In genomic region chr9:29432191-29432590, GRCh38 we compare ENCODE assay signal across 23 cellular contexts.
"Had no signal": no experiment of that assay in that cellular context is flagged by ENCODE, and none has a peak within 500 bp of the region (broad histone marks: within the 10 kb centered on the region; RNA-seq: fewer than 3 reads in every experiment).

No MANE protein-coding gene starts in this region.

- H3K27me3 Mint-ChIP-seq: progenitor cell of endocrine pancreas; stimulated activated naive B cell treated with anti-CD40 and anti-IgM and Interleukin-4, amounts not matched to agents 10 μg/mL and 1 μg/mL and 100 μg/mL, for 72 hours; stimulated activated naive CD8-positive, alpha-beta T cell treated with anti-CD3 and anti-CD28 coated beads, Interleukin-15, Interleukin-2, amounts not matched to agents 100 ng/mL and 50 ng/mL, for 24 hours had no signal

- H3K4me1 Mint-ChIP-seq: nephron; stimulated activated effector memory CD8-positive, alpha-beta T cell treated with anti-CD3 and anti-CD28 coated beads, Interleukin-12 subunit alpha, Interleukin-12 subunit beta, amount 100 ng/mL, for 72 hours; stimulated activated naive B cell treated with anti-CD40 and anti-IgM and Interleukin-4, amounts not matched to agents 10 μg/mL and 1 μg/mL and 100 μg/mL, for 72 hours had no signal

- H3K4me3 Mint-ChIP-seq: natural killer cell; nephron; stimulated activated effector memory CD8-positive, alpha-beta T cell treated with anti-CD3 and anti-CD28 coated beads, Interleukin-12 subunit alpha, Interleukin-12 subunit beta, amount 100 ng/mL, for 72 hours; stimulated activated naive B cell treated with anti-CD40 and anti-IgM and Interleukin-4, amounts not matched to agents 10 μg/mL and 1 μg/mL and 100 μg/mL, for 72 hours; stimulated activated naive CD8-positive, alpha-beta T cell treated with anti-CD3 and anti-CD28 coated beads, Interleukin-15, Interleukin-2, amounts not matched to agents 100 ng/mL and 50 ng/mL, for 24 hours had no signal

- ATAC-seq: natural killer cell; pancreas; psoas muscle; right cardiac atrium; right lobe of liver; stimulated activated effector memory CD8-positive, alpha-beta T cell treated with anti-CD3 and anti-CD28 coated beads, Interleukin-12 subunit alpha, Interleukin-12 subunit beta, amount 100 ng/mL, for 72 hours; stimulated activated naive B cell treated with anti-CD40 and anti-IgM and Interleukin-4, amounts not matched to agents 10 μg/mL and 1 μg/mL and 100 μg/mL, for 72 hours had no signal

- DNase-seq: natural killer cell; nucleus accumbens; pancreas; posterior cingulate gyrus; psoas muscle; right cardiac atrium; right lobe of liver; sigmoid colon; small intestine; stimulated activated CD4-positive, alpha-beta T cell treated with anti-CD3 and anti-CD28 coated beads, Interleukin-15, amount 100 ng/mL, for 24 hours; stimulated activated CD4-positive, alpha-beta T cell treated with anti-CD3 and anti-CD28 coated beads, Interleukin-2, amount 100 ng/mL, for 24 hours; stimulated activated CD4-positive, alpha-beta T cell treated with anti-CD3 and anti-CD28 coated beads, Interleukin-2, amount 100 ng/mL, for 48 hours; stimulated activated CD4-positive, alpha-beta T cell treated with anti-CD3 and anti-CD28 coated beads, Interleukin-4, amount 100 ng/mL, for 24 hours; stimulated activated naive B cell treated with anti-CD40 and anti-IgM and Interleukin-4, amounts not matched to agents 10 μg/mL and 1 μg/mL and 100 μg/mL, for 72 hours; stimulated activated naive CD4-positive, alpha-beta T cell treated with Interleukin-2 at 50 U/mL for 16 hours; stomach; thyroid gland; trophoblast cell; upper lobe of left lung had no signal

- H3K27ac Mint-ChIP-seq: natural killer cell; nephron; progenitor cell of endocrine pancreas; stimulated activated effector memory CD8-positive, alpha-beta T cell treated with anti-CD3 and anti-CD28 coated beads, Interleukin-12 subunit alpha, Interleukin-12 subunit beta, amount 100 ng/mL, for 72 hours; stimulated activated naive B cell treated with anti-CD40 and anti-IgM and Interleukin-4, amounts not matched to agents 10 μg/mL and 1 μg/mL and 100 μg/mL, for 72 hours; stimulated activated naive CD8-positive, alpha-beta T cell treated with anti-CD3 and anti-CD28 coated beads, Interleukin-15, Interleukin-2, amounts not matched to agents 100 ng/mL and 50 ng/mL, for 24 hours had no signal

- H3K36me3 Mint-ChIP-seq: natural killer cell; stimulated activated effector memory CD8-positive, alpha-beta T cell treated with anti-CD3 and anti-CD28 coated beads, Interleukin-12 subunit alpha, Interleukin-12 subunit beta, amount 100 ng/mL, for 72 hours; stimulated activated naive B cell treated with anti-CD40 and anti-IgM and Interleukin-4, amounts not matched to agents 10 μg/mL and 1 μg/mL and 100 μg/mL, for 72 hours had no signal
